20 cellular contexts compared by ENCODE assay signal in genomic region chr1:39332828-39333227, GRCh38.
A peak's percentile ranks its signal among the peaks of the same experiment; 100 is the strongest.
DNase-seq lines count a peak whose midpoint lies in the region; ATAC-seq, FAIRE-seq and TF ChIP-seq lines count a peak whose summit lies in the region.
"Had no signal": no experiment of that assay in that cellular context is flagged by ENCODE, and none has a peak within 500 bp of the region (broad histone marks: within the 10 kb centered on the region; RNA-seq: fewer than 3 reads in every experiment).

No MANE protein-coding gene starts in this region.

- H3K9ac ChIP-seq in parathyroid adenoma = no peak overlapping the region

- no peaks in the 10 kb centered on the region for H3K27me3 Mint-ChIP-seq in activated CD4-positive, alpha-beta T cell treated with anti-CD3 and anti-CD28 coated beads, Interleukin-2, amount 10 ng/mL, durations not matched to agents 7 days and 5 days
- H3K27me3 Mint-ChIP-seq in activated T-helper 17 cell treated with anti-CD3 and anti-CD28 coated beads, Interleukin-2, amount 50 U/mL, for 72 hours = no peaks in the 10 kb centered on the region

- no peak overlapping the region for H3K4me2 ChIP-seq in parathyroid adenoma (ENCODE audit: low read length)

- peak; percentile 43 for FAIRE-seq in H54 (lab: Jason Lieb, UNC)
- FAIRE-seq: TTC549 had no signal

- no peaks in the 10 kb centered on the region for H3K9me3 Mint-ChIP-seq in activated CD4-positive, alpha-beta T cell treated with anti-CD3 and anti-CD28 coated beads, Interleukin-2, amount 10 ng/mL, durations not matched to agents 7 days and 5 days
- no peaks in the 10 kb centered on the region for H3K9me3 Mint-ChIP-seq in activated T-helper 17 cell treated with anti-CD3 and anti-CD28 coated beads, Interleukin-2, amount 50 U/mL, for 72 hours
- H3K9me3 Mint-ChIP-seq: HFFc6 had no signal

- peak overlapping the region; percentile 51 for H3K27ac Mint-ChIP-seq in activated CD4-positive, alpha-beta T cell treated with anti-CD3 and anti-CD28 coated beads, Interleukin-2, amount 10 ng/mL, durations not matched to agents 7 days and 5 days
- H3K27ac Mint-ChIP-seq in activated T-helper 17 cell treated with anti-CD3 and anti-CD28 coated beads, Interleukin-2, amount 50 U/mL, for 72 hours = peak overlapping the region; percentile 40

- no peaks in the 10 kb centered on the region for H3K27me3 ChIP-seq in parathyroid adenoma (ENCODE audit: control insufficient read depth, insufficient read depth, low read length)
- H3K27me3 ChIP-seq: breast epithelium, colonic mucosa, upper lobe of right lung had no signal

- no peaks in the 10 kb centered on the region for H3K79me2 ChIP-seq in parathyroid adenoma

- POLR2A ChIA-PET in activated CD4-positive, alpha-beta T cell treated with anti-CD3 and anti-CD28 coated beads, Interleukin-2, amount 10 ng/mL, durations not matched to agents 7 days and 5 days (lab: Charles Lee) = no interaction called here

- no peak overlapping the region for H3K4me3 Mint-ChIP-seq in activated CD4-positive, alpha-beta T cell treated with anti-CD3 and anti-CD28 coated beads, Interleukin-2, amount 10 ng/mL, durations not matched to agents 7 days and 5 days
- H3K4me3 Mint-ChIP-seq in activated T-helper 17 cell treated with anti-CD3 and anti-CD28 coated beads, Interleukin-2, amount 50 U/mL, for 72 hours = peak overlapping the region; percentile 26
- H3K4me3 Mint-ChIP-seq: HFFc6 had no signal

- no peak for TF ChIP-seq CTCF in parathyroid adenoma (IDR thresholded peaks at IDR 0.05)

- no peak overlapping the region for H3K4me3 ChIP-seq in parathyroid adenoma (ENCODE audit: low read depth, low read length)
- H3K4me3 ChIP-seq: breast epithelium, colonic mucosa, upper lobe of right lung had no signal

- CTCF ChIA-PET in activated CD4-positive, alpha-beta T cell treated with anti-CD3 and anti-CD28 coated beads, Interleukin-2, amount 10 ng/mL, durations not matched to agents 7 days and 5 days (lab: Charles Lee) = interaction anchor here (0.7 to 1.7 kb wide), 2 partner anchors 21 to 721 kb away, joined by 3 to 5 read pairs; no protein-coding TSS in a partner anchor

- peak overlapping the region; percentile 99 for H3K27ac ChIP-seq in parathyroid adenoma
- H3K27ac ChIP-seq: breast epithelium, colonic mucosa, upper lobe of right lung had no signal

- H3K4me1 ChIP-seq in parathyroid adenoma = peaks cover 62% of the 10 kb centered on the region
- H3K4me1 ChIP-seq: breast epithelium, colonic mucosa had no signal

- H3K36me3 Mint-ChIP-seq in activated CD4-positive, alpha-beta T cell treated with anti-CD3 and anti-CD28 coated beads, Interleukin-2, amount 10 ng/mL, durations not matched to agents 7 days and 5 days (ENCODE audit: low read depth) = peaks cover 81% of the 10 kb centered on the region
- peaks cover 88% of the 10 kb centered on the region for H3K36me3 Mint-ChIP-seq in activated T-helper 17 cell treated with anti-CD3 and anti-CD28 coated beads, Interleukin-2, amount 50 U/mL, for 72 hours (ENCODE audit: low read depth)

- no peaks in the 10 kb centered on the region for H3K9me3 ChIP-seq in parathyroid adenoma (ENCODE audit: control insufficient read depth, low read length)
- H3K9me3 ChIP-seq: breast epithelium, Caco-2, colonic mucosa, upper lobe of right lung had no signal

- H3K36me3 ChIP-seq in parathyroid adenoma (ENCODE audit: control insufficient read depth, insufficient read depth, low read length) = no peaks in the 10 kb centered on the region
- H3K36me3 ChIP-seq: breast epithelium, colonic mucosa had no signal

- no peak for TF ChIP-seq POLR2A in H54 (IDR thresholded peaks at IDR 0.05; ENCODE audit: low read depth, low read length)

- no peak overlapping the region for H2AFZ ChIP-seq in parathyroid adenoma

- no peak for DNase-seq in activated CD4-positive, alpha-beta T cell treated with anti-CD3 and anti-CD28 coated beads, Interleukin-2, amount 10 ng/mL, durations not matched to agents 7 days and 5 days
- no peak for DNase-seq in activated CD4-positive, alpha-beta T cell treated with anti-CD3 and anti-CD28 coated beads, Interleukin-2, amount 50 U/mL, for 4 hours
- DNase-seq in H54 (ENCODE audit: insufficient read length, low spot score) (no peak), NCI-H1105 treated with DMSO at 0.1 percent for 48 hours (lab: John Stamatoyannopoulos, UW) (no peak)
- DNase-seq: activated CD4-positive, CD25-positive, alpha-beta regulatory T cell treated with anti-CD3 and anti-CD28 coated beads, Interleukin-2, amount 50 U/mL, for 72 hours; Caco-2; colonic mucosa; Karpas-422; MV-4-11; NCI-H1694; NCI-H748 treated with DMSO at 0.1 percent for 48 hours; stimulated activated CD4-positive, alpha-beta T cell treated with anti-CD3 and anti-CD28 coated beads, Interleukin-4, amount 100 ng/mL, for 24 hours; upper lobe of right lung had no signal

- peaks cover 37% of the 10 kb centered on the region for H3K4me1 Mint-ChIP-seq in activated CD4-positive, alpha-beta T cell treated with anti-CD3 and anti-CD28 coated beads, Interleukin-2, amount 10 ng/mL, durations not matched to agents 7 days and 5 days
- H3K4me1 Mint-ChIP-seq in activated T-helper 17 cell treated with anti-CD3 and anti-CD28 coated beads, Interleukin-2, amount 50 U/mL, for 72 hours = peaks cover 17% of the 10 kb centered on the region

- ATAC-seq in activated T-helper 17 cell treated with anti-CD3 and anti-CD28 coated beads, Interleukin-2, amount 50 U/mL, for 72 hours (replicated peaks) = peak; percentile 43
- ATAC-seq in GM19351 (IDR thresholded peaks at IDR 0.05; ENCODE audit: unreplicated experiment) (no peak), HG02981 (IDR thresholded peaks at IDR 0.05; ENCODE audit: unreplicated experiment) (no peak)
